In genomic region chr7:74051629-74052410, GRCh38 we compare ENCODE assay signal across 8 cellular contexts. TPM values are rescaled to one million over a fixed set of nuclear protein-coding genes. Genes with fewer than 3 reads are reported as not detected.
A peak's percentile ranks its signal among the peaks of the same experiment; 100 is the strongest.
DNase-seq lines count a peak whose midpoint lies in the region; ATAC-seq, FAIRE-seq and TF ChIP-seq lines count a peak whose summit lies in the region.
"Had no signal": no experiment of that assay in that cellular context is flagged by ENCODE, and none has a peak within 500 bp of the region (broad histone marks: within the 10 kb centered on the region; RNA-seq: fewer than 3 reads in every experiment).

No MANE protein-coding gene starts in this region.

- no peak overlapping the region for H3K4me2 ChIP-seq in osteoblast (ENCODE audit: insufficient read depth, low read length)

- WGBS in esophagus muscularis mucosa, result 84% methylated on average over 16 of the region's 16 CpGs

- peak; percentile 13 for TF ChIP-seq CTCF in GM12865 (IDR thresholded peaks at IDR 0.05; ENCODE audit: insufficient read depth, low read depth, low read length, missing control alignments)
- TF ChIP-seq CTCF in brain microvascular endothelial cell (IDR thresholded peaks at IDR 0.05; ENCODE audit: low read depth, low read length, missing control alignments), result peak; percentile 67
- peak; percentile 50 for TF ChIP-seq CTCF in osteoblast (IDR thresholded peaks at IDR 0.05; ENCODE audit: extremely low read depth, low read depth, low read length)
- no peak for TF ChIP-seq CTCF in esophagus muscularis mucosa (IDR thresholded peaks at IDR 0.05)

- in situ Hi-C loops in brain microvascular endothelial cell (cut with HindIII; ENCODE audit: low pct_ligation_motif_present, low sequenced_read_pairs), result loop anchor here (25.0 kb wide), 1 partner anchor 360 kb away; no protein-coding TSS in a partner anchor

- FAIRE-seq in GM19239 (lab: Jason Lieb, UNC), result no peak

- H3K79me2 ChIP-seq in osteoblast (ENCODE audit: insufficient read depth, low read length), result no peaks in the 10 kb centered on the region

- H4K20me1 ChIP-seq in osteoblast (ENCODE audit: insufficient read depth, low read length), result no peaks in the 10 kb centered on the region

- H3K4me1 ChIP-seq in osteoblast (ENCODE audit: insufficient read depth, low read length) (no peaks in the 10 kb centered on the region), esophagus muscularis mucosa (no peaks in the 10 kb centered on the region)

- H3K4me3 ChIP-seq in GM12865 (ENCODE audit: low read depth, low read length) (no peak overlapping the region), brain microvascular endothelial cell (ENCODE audit: low read depth, low read length) (no peak overlapping the region), osteoblast (ENCODE audit: insufficient read depth, low read length) (no peak overlapping the region), esophagus muscularis mucosa (no peak overlapping the region)
- H3K4me3 ChIP-seq: thoracic aorta had no signal

- peak; percentile 51 for DNase-seq in GM12865 (ENCODE audit: low read depth)
- peak; percentile 54 for DNase-seq in M059J (ENCODE audit: low read depth)
- DNase-seq in brain microvascular endothelial cell, result no peak
- DNase-seq in osteoblast (ENCODE audit: insufficient read length, low spot score, missing footprints), result peak; percentile 70
- DNase-seq in GM19239 (ENCODE audit: insufficient read length, low spot score), result no peak
- no peak for DNase-seq in esophagus muscularis mucosa (ENCODE audit: extremely low spot score)

- no peak overlapping the region for H3K27ac ChIP-seq in brain microvascular endothelial cell
- H3K27ac ChIP-seq in osteoblast (ENCODE audit: low read depth, low read length), result no peak overlapping the region
- H3K27ac ChIP-seq in esophagus muscularis mucosa (replicated peaks in 1 of 4), result no peak overlapping the region

- TF ChIP-seq EP300 in esophagus muscularis mucosa (IDR thresholded peaks at IDR 0.05), result no peak

- TF ChIP-seq POLR2A in esophagus muscularis mucosa (IDR thresholded peaks at IDR 0.05; ENCODE audit: low read depth), result no peak

- H3K27me3 ChIP-seq in brain microvascular endothelial cell (replicated peaks) (peaks cover 2% of the 10 kb centered on the region), osteoblast (ENCODE audit: insufficient read depth, low read length) (no peaks in the 10 kb centered on the region), esophagus muscularis mucosa (no peaks in the 10 kb centered on the region)

- no peaks in the 10 kb centered on the region for H3K9me3 ChIP-seq in osteoblast (ENCODE audit: low read depth, low read length)
- no peaks in the 10 kb centered on the region for H3K9me3 ChIP-seq in esophagus muscularis mucosa
- H3K9me3 ChIP-seq: thoracic aorta had no signal

- H3K36me3 ChIP-seq in brain microvascular endothelial cell (replicated peaks) (no peaks in the 10 kb centered on the region), osteoblast (ENCODE audit: insufficient read depth, low read length) (no peaks in the 10 kb centered on the region), esophagus muscularis mucosa (peaks cover 76 to 100% (median 91%) of the 10 kb centered on the region in 4 donors)

- intact Hi-C loops in esophagus muscularis mucosa (cut with DNase I), result no loop called here

- no peak for ATAC-seq in HG02642 (IDR thresholded peaks at IDR 0.05; ENCODE audit: poor library complexity, unreplicated experiment)

- no peak overlapping the region for H2AFZ ChIP-seq in osteoblast (ENCODE audit: low read length)

RNA-seq across cellular contexts. Expression of gene ELN, which starts 23.8 kb away (rescaled TPM):
- 26.2 and 65.2 TPM in 2 replicates for total RNA-seq in M059J (2014; rRNA removed; shearing (Covaris generic))
- total RNA-seq in osteoblast (69.1 and 113 TPM in 2 replicates), esophagus muscularis mucosa (100 to 1,000 TPM; 337 to 646 (median 447) TPM)

RNA-seq across cellular contexts. Expression of gene LIMK1, which starts 31.8 kb away (rescaled TPM):
- total RNA-seq in M059J (2014; rRNA removed; shearing (Covaris generic)), result 55.1 and 105 TPM in 2 replicates
- total RNA-seq in osteoblast (46.7 and 48.9 TPM in 2 replicates), esophagus muscularis mucosa (10 to 100 TPM in 3 of 4 donors, 1 to 10 TPM in 1; 10.0 to 19.3 (median 11.9) TPM)

Comparison
In these comparisons a context has a peak if more than half of its experiments do, and no peak if none do; other contexts are left out.
1. DNase-seq: peak in GM12865 (single experiment), M059J (single experiment) and osteoblast (single experiment); none in brain microvascular endothelial cell (single experiment), GM19239 (single experiment) and esophagus muscularis mucosa (single experiment).
2. CTCF ChIP-seq: peak in GM12865 (single experiment), brain microvascular endothelial cell (single experiment) and osteoblast (single experiment); none in esophagus muscularis mucosa (0 of 3).